Comparison of ENCODE assay signal across 6 cellular contexts in genomic region chr18:5862127-5862526, GRCh38. TPM values are rescaled to one million over a fixed set of nuclear protein-coding genes. Genes with fewer than 3 reads are reported as not detected.
"Had no signal": no experiment of that assay in that cellular context is flagged by ENCODE, and none has a peak within 500 bp of the region (broad histone marks: within the 10 kb centered on the region; RNA-seq: fewer than 3 reads in every experiment).

No MANE protein-coding gene starts in this region.

RNA-seq across cellular contexts. Expression of gene TMEM200C, which starts 33.2 kb away (rescaled TPM):
- total RNA-seq: OCI-LY7, PC-9, RPMI7951, SJCRH30, T-cell had no signal
- polyA plus RNA-seq: SK-N-SH had no signal
